Comparison of ENCODE assay signal across 1 cellular context in the genomic region with DNA sequence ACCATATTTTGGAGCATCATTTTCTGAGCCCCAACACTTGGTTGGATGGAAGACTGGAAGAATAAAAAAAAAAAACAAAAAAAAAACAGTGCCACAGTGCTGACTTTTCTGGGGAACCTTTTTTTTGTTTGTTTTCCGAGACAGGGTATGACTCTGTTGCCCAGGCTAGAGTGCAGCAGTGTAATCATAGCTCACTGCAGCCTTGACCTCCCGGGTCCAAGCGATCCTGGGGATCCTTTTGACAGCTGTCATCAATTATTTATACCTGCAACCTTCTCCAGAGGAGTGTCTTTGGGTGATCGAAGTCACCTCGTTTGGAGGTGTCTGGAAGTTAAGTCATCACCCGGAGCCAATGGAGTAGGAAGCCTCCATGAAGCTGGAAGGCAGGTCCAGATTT.
TF ChIP-seq lines count a peak whose summit lies in the region.

No MANE protein-coding gene starts in this region.

TF ChIP-seq in HepG2, 621 proteins besides CTCF, POLR2A, EP300 and RAD21 (continued from another document):
- TF ChIP-seq ZBTB10 (CRISPR knock-in tag; IDR thresholded peaks at IDR 0.05; ENCODE audit: borderline replicate concordance) (0 out of 2 replicates have a peak, but pooled peaks have one; percentile 56), MEIS1 (CRISPR knock-in tag; IDR thresholded peaks at IDR 0.05; ENCODE audit: borderline replicate concordance) (peak; percentile 95; the same call in 1 of the 2 replicates), ZNF121 (CRISPR knock-in tag; IDR thresholded peaks at IDR 0.05) (0 out of 2 replicates have a peak, but pooled peaks have one; percentile 59), FOXO1 (CRISPR knock-in tag; IDR thresholded peaks at IDR 0.05) (peak; percentile 37), DBP (CRISPR knock-in tag; IDR thresholded peaks at IDR 0.05; ENCODE audit: not compliant biosample characterization) (no peak), NR2C2 (CRISPR knock-in tag; IDR thresholded peaks at IDR 0.05; ENCODE audit: borderline replicate concordance) (peak; percentile 41; the same call in 1 of the 2 replicates), RARG (CRISPR knock-in tag; IDR thresholded peaks at IDR 0.05; ENCODE audit: low read depth) (no peak), RXRA (CRISPR knock-in tag; IDR thresholded peaks at IDR 0.05) (0 out of 2 replicates have a peak, but pooled peaks have one; percentile 25), RARA (CRISPR knock-in tag; IDR thresholded peaks at IDR 0.05) (peak; percentile 71), ZNF224 (CRISPR knock-in tag; IDR thresholded peaks at IDR 0.05) (no peak), NR2F6 (IDR thresholded peaks at IDR 0.05) (peak; percentile 70), NR2F6 (CRISPR knock-in tag; IDR thresholded peaks at IDR 0.05) (peak; percentile 88), FOSL2 (CRISPR knock-in tag; IDR thresholded peaks at IDR 0.05) (peak; percentile 45; the same call in 1 of the 2 replicates), IKZF1 (IDR thresholded peaks at IDR 0.05) (no peak), MED1 (CRISPR knock-in tag; IDR thresholded peaks at IDR 0.05) (peak; percentile 15; the same call in 1 of the 2 replicates), RELA (CRISPR knock-in tag; IDR thresholded peaks at IDR 0.05) (no peak), PAXIP1 (CRISPR knock-in tag; conservative IDR thresholded peaks at IDR 0.05) (peak; percentile 64), MAX (IDR thresholded peaks at IDR 0.05) (no peak), GLI4 (CRISPR knock-in tag; IDR thresholded peaks at IDR 0.05; ENCODE audit: borderline replicate concordance) (peak; percentile 63; the same call in 1 of the 2 replicates), NRL (CRISPR knock-in tag; IDR thresholded peaks at IDR 0.05; ENCODE audit: borderline replicate concordance) (no peak), KDM5B (CRISPR knock-in tag; IDR thresholded peaks at IDR 0.05; ENCODE audit: borderline replicate concordance) (0 out of 2 replicates have a peak, but pooled peaks have one; percentile 7), ZBTB25 (CRISPR knock-in tag; IDR thresholded peaks at IDR 0.05) (0 out of 2 replicates have a peak, but pooled peaks have one; percentile 10), ZSCAN25 (CRISPR knock-in tag; IDR thresholded peaks at IDR 0.05) (peak; percentile 17; the same call in 1 of the 2 replicates), ZNF614 (CRISPR knock-in tag; IDR thresholded peaks at IDR 0.05; ENCODE audit: borderline replicate concordance) (0 out of 2 replicates have a peak, but pooled peaks have one; percentile 16)
- TF ChIP-seq, protein P1, sequence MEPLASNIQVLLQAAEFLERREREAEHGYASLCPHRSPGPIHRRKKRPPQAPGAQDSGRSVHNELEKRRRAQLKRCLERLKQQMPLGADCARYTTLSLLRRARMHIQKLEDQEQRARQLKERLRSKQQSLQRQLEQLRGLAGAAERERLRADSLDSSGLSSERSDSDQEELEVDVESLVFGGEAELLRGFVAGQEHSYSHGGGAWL (CRISPR knock-in tag; IDR thresholded peaks at IDR 0.05), result no peak
- TF ChIP-seq, protein P2, sequence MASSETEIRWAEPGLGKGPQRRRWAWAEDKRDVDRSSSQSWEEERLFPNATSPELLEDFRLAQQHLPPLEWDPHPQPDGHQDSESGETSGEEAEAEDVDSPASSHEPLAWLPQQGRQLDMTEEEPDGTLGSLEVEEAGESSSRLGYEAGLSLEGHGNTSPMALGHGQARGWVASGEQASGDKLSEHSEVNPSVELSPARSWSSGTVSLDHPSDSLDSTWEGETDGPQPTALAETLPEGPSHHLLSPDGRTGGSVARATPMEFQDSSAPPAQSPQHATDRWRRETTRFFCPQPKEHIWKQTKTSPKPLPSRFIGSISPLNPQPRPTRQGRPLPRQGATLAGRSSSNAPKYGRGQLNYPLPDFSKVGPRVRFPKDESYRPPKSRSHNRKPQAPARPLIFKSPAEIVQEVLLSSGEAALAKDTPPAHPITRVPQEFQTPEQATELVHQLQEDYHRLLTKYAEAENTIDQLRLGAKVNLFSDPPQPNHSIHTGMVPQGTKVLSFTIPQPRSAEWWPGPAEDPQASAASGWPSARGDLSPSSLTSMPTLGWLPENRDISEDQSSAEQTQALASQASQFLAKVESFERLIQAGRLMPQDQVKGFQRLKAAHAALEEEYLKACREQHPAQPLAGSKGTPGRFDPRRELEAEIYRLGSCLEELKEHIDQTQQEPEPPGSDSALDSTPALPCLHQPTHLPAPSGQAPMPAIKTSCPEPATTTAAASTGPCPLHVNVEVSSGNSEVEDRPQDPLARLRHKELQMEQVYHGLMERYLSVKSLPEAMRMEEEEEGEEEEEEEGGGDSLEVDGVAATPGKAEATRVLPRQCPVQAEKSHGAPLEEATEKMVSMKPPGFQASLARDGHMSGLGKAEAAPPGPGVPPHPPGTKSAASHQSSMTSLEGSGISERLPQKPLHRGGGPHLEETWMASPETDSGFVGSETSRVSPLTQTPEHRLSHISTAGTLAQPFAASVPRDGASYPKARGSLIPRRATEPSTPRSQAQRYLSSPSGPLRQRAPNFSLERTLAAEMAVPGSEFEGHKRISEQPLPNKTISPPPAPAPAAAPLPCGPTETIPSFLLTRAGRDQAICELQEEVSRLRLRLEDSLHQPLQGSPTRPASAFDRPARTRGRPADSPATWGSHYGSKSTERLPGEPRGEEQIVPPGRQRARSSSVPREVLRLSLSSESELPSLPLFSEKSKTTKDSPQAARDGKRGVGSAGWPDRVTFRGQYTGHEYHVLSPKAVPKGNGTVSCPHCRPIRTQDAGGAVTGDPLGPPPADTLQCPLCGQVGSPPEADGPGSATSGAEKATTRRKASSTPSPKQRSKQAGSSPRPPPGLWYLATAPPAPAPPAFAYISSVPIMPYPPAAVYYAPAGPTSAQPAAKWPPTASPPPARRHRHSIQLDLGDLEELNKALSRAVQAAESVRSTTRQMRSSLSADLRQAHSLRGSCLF (CRISPR knock-in tag; IDR thresholded peaks at IDR 0.05; ENCODE audit: borderline replicate concordance), result no peak
- TF ChIP-seq, protein P3, sequence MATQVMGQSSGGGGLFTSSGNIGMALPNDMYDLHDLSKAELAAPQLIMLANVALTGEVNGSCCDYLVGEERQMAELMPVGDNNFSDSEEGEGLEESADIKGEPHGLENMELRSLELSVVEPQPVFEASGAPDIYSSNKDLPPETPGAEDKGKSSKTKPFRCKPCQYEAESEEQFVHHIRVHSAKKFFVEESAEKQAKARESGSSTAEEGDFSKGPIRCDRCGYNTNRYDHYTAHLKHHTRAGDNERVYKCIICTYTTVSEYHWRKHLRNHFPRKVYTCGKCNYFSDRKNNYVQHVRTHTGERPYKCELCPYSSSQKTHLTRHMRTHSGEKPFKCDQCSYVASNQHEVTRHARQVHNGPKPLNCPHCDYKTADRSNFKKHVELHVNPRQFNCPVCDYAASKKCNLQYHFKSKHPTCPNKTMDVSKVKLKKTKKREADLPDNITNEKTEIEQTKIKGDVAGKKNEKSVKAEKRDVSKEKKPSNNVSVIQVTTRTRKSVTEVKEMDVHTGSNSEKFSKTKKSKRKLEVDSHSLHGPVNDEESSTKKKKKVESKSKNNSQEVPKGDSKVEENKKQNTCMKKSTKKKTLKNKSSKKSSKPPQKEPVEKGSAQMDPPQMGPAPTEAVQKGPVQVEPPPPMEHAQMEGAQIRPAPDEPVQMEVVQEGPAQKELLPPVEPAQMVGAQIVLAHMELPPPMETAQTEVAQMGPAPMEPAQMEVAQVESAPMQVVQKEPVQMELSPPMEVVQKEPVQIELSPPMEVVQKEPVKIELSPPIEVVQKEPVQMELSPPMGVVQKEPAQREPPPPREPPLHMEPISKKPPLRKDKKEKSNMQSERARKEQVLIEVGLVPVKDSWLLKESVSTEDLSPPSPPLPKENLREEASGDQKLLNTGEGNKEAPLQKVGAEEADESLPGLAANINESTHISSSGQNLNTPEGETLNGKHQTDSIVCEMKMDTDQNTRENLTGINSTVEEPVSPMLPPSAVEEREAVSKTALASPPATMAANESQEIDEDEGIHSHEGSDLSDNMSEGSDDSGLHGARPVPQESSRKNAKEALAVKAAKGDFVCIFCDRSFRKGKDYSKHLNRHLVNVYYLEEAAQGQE (IDR thresholded peaks at IDR 0.05; ENCODE audit: borderline replicate concordance in 1 of 2, low read depth in 1 of 2, low read length in 2 of 2), result no peak
- TF ChIP-seq, protein P4, sequence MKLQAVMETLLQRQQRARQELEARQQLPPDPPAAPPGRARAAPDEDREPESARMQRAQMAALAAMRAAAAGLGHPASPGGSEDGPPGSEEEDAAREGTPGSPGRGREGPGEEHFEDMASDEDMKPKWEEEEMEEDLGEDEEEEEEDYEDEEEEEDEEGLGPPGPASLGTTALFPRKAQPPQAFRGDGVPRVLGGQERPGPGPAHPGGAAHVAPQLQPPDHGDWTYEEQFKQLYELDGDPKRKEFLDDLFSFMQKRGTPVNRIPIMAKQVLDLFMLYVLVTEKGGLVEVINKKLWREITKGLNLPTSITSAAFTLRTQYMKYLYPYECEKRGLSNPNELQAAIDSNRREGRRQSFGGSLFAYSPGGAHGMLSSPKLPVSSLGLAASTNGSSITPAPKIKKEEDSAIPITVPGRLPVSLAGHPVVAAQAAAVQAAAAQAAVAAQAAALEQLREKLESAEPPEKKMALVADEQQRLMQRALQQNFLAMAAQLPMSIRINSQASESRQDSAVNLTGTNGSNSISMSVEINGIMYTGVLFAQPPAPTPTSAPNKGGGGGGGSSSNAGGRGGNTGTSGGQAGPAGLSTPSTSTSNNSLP (IDR thresholded peaks at IDR 0.05; ENCODE audit: low read depth, low read length), result peak; percentile 33; the same call in 1 of the 2 replicates
- TF ChIP-seq, protein P5, sequence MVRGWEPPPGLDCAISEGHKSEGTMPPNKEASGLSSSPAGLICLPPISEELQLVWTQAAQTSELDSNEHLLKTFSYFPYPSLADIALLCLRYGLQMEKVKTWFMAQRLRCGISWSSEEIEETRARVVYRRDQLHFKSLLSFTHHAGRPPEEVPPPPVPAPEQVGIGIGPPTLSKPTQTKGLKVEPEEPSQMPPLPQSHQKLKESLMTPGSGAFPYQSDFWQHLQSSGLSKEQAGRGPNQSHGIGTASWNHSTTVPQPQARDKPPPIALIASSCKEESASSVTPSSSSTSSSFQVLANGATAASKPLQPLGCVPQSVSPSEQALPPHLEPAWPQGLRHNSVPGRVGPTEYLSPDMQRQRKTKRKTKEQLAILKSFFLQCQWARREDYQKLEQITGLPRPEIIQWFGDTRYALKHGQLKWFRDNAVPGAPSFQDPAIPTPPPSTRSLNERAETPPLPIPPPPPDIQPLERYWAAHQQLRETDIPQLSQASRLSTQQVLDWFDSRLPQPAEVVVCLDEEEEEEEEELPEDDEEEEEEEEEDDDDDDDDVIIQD (CRISPR knock-in tag; IDR thresholded peaks at IDR 0.05; ENCODE audit: low read depth), result no peak
